ENCODE assay signal across 8 cellular contexts in genomic region chr4:147866532-147867271, GRCh38.
DNase-seq lines count a peak whose midpoint lies in the region; ATAC-seq and TF ChIP-seq lines count a peak whose summit lies in the region.

No MANE protein-coding gene starts in this region.

- peak; percentile 26 for DNase-seq in DMS 273 treated with DMSO at 0.1 percent for 48 hours (lab: John Stamatoyannopoulos, UW)
- DNase-seq in HUDEP-2 (lab: John Stamatoyannopoulos, UW; ENCODE audit: unreplicated experiment in 76 of 76) = peak in 72 of 76 experiments; percentile 2 to 88 (median 69)
- DNase-seq in NOMO-1 treated with dmso at 0.1 percent for 144 hours (lab: John Stamatoyannopoulos, UW; ENCODE audit: unreplicated experiment) = peak; percentile 43
- peak; percentile 88 for DNase-seq in activated CD8-positive, alpha-beta memory T cell treated with anti-CD3 and anti-CD28 coated beads, Interleukin-2, amount 50 U/mL, for 24 hours (ENCODE audit: extremely low read depth)
- peak; percentile 44 for DNase-seq in epithelial cell of proximal tubule (ENCODE audit: low read depth)
- peak; percentile 79 to 94 for DNase-seq in stimulated activated CD8-positive, alpha-beta memory T cell treated with anti-CD3 and anti-CD28 coated beads, Interleukin-7, amount 100 ng/mL, for 1 hour (ENCODE audit: low read depth in 2 of 2)

- H3K4me1 ChIP-seq in muscle layer of duodenum (ENCODE audit: control insufficient read depth in 1 of 2, insufficient read depth in 2 of 2, low read length in 2 of 2) = peaks cover 0 to 31% of the 10 kb centered on the region in 2 donors

- peak; percentile 100 for TF ChIP-seq CTCF in epithelial cell of proximal tubule (conservative IDR thresholded peaks at IDR 0.05; ENCODE audit: low read depth, low read length)

- peak overlapping the region; percentile 7 for H3K27ac ChIP-seq in muscle layer of duodenum (ENCODE audit: low read length)

- no peaks in the 10 kb centered on the region for H3K9me3 ChIP-seq in muscle layer of duodenum (ENCODE audit: control insufficient read depth in 1 of 2, low read length in 2 of 2)

- H3K4me3 ChIP-seq in epithelial cell of proximal tubule (ENCODE audit: low read depth, low read length) = no peak overlapping the region
- no peak overlapping the region for H3K4me3 ChIP-seq in muscle layer of duodenum (ENCODE audit: low read depth in 1 of 2, low read length in 2 of 2)

- peak; percentile 79 for ATAC-seq in GM21447 (IDR thresholded peaks at IDR 0.05; ENCODE audit: unreplicated experiment)

- H3K36me3 ChIP-seq in muscle layer of duodenum (ENCODE audit: control insufficient read depth in 1 of 2, insufficient read depth in 2 of 2, low read length in 2 of 2) = peaks cover 0 to 2% of the 10 kb centered on the region in 2 donors

- H3K27me3 ChIP-seq in muscle layer of duodenum (ENCODE audit: low read depth, low read length) = no peaks in the 10 kb centered on the region

Comparison
In these comparisons a context has a peak if more than half of its experiments do, and no peak if none do; other contexts are left out.
1. DNase-seq: peak in every context shown above with its lines; median percentile 88 in activated CD8-positive, alpha-beta memory T cell treated with anti-CD3 and anti-CD28 coated beads, Interleukin-2, amount 50 U/mL, for 24 hours; 86 in stimulated activated CD8-positive, alpha-beta memory T cell treated with anti-CD3 and anti-CD28 coated beads, Interleukin-7, amount 100 ng/mL, for 1 hour; 69 in HUDEP-2; 44 in epithelial cell of proximal tubule; 43 in NOMO-1 treated with dmso at 0.1 percent for 144 hours; 26 in DMS 273 treated with DMSO at 0.1 percent for 48 hours.